ENCODE assay signal across 8 cellular contexts in genomic region chr2:27807476-27807875, GRCh38. TPM values are rescaled to one million over a fixed set of nuclear protein-coding genes. Genes with fewer than 3 reads are reported as not detected.
DNase-seq lines count a peak whose midpoint lies in the region; ATAC-seq and TF ChIP-seq lines count a peak whose summit lies in the region.

No MANE protein-coding gene starts in this region.

- DNase-seq in BE2C: peak; percentile 47
- DNase-seq in T-helper 17 cell: no peak
- DNase-seq in left ventricle myocardium superior: no peak
- no peak for DNase-seq in tibial artery
- no peak for DNase-seq in GOT3 (lab: John Stamatoyannopoulos, UW)

- H3K36me3 ChIP-seq in BE2C (no peaks in the 10 kb centered on the region), tibial artery (no peaks in the 10 kb centered on the region)

- H3K27ac Mint-ChIP-seq in T-helper 17 cell: peak overlapping the region; percentile 32

- no peaks in the 10 kb centered on the region for H3K36me3 Mint-ChIP-seq in T-helper 17 cell (ENCODE audit: low read depth)

- no peak for ATAC-seq in T-helper 17 cell
- peak; percentile 38 for ATAC-seq in left ventricle myocardium superior
- no peak for ATAC-seq in GM18868 (IDR thresholded peaks at IDR 0.05; ENCODE audit: unreplicated experiment)
- ATAC-seq in HG03378 (IDR thresholded peaks at IDR 0.05; ENCODE audit: unreplicated experiment): no peak

- no peaks in the 10 kb centered on the region for H3K4me1 Mint-ChIP-seq in T-helper 17 cell

- peaks cover 10% of the 10 kb centered on the region for H3K27me3 Mint-ChIP-seq in T-helper 17 cell

- peak; percentile 78 for TF ChIP-seq CTCF in BE2C (IDR thresholded peaks at IDR 0.05; ENCODE audit: low read depth, low read length)
- TF ChIP-seq CTCF in GM12872 (IDR thresholded peaks at IDR 0.05; ENCODE audit: insufficient read depth, low read depth, low read length): peak; percentile 52; the same call in 2 of the 3 replicates
- peak; percentile 33 for TF ChIP-seq CTCF in tibial artery (IDR thresholded peaks at IDR 0.05)

- H3K4me3 Mint-ChIP-seq in T-helper 17 cell: no peak overlapping the region

- H3K4me1 ChIP-seq in BE2C: no peaks in the 10 kb centered on the region
- H3K4me1 ChIP-seq in tibial artery: peaks cover 0 to 8% (median 0%) of the 10 kb centered on the region in 4 donors

- no peak overlapping the region for H3K27ac ChIP-seq in tibial artery

- intact Hi-C loops in left ventricle myocardium superior (cut with micrococcal nuclease): no loop called here
- intact Hi-C loops in tibial artery (cut with DNase I; ENCODE audit: low total_unique reads): no loop called here

- H3K4me3 ChIP-seq in BE2C (ENCODE audit: low read depth, low read length) (no peak overlapping the region), tibial artery (no peak overlapping the region)

- H3K27me3 ChIP-seq in BE2C: no peaks in the 10 kb centered on the region
- H3K27me3 ChIP-seq in tibial artery: no peaks in the 10 kb centered on the region

- no peaks in the 10 kb centered on the region for H3K9me3 ChIP-seq in BE2C
- no peaks in the 10 kb centered on the region for H3K9me3 ChIP-seq in T-helper 17 cell (ENCODE audit: control insufficient read depth, low read length, poor library complexity, severe bottlenecking)
- H3K9me3 ChIP-seq in tibial artery: no peaks in the 10 kb centered on the region

RNA-seq across cellular contexts. Expression of gene MRPL33, which starts 36.0 kb away (rescaled TPM):
- 153 TPM for polyA plus RNA-seq in BE2C (2012; ENCODE audit: insufficient read depth, insufficient read length, low read depth)
- 10 to 100 TPM; 24.6 to 38.9 TPM for total RNA-seq in T-helper 17 cell
- 367 TPM for total RNA-seq in left ventricle myocardium superior
